ENCODE assay signal across 8 cellular contexts in genomic region chr1:204791453-204792366, GRCh38.
DNase-seq lines count a peak whose midpoint lies in the region; ATAC-seq and TF ChIP-seq lines count a peak whose summit lies in the region.

No MANE protein-coding gene starts in this region.

- no peaks in the 10 kb centered on the region for H3K4me1 ChIP-seq in naive thymus-derived CD4-positive, alpha-beta T cell (ENCODE audit: control insufficient read depth in 2 of 2, insufficient read depth in 2 of 2, low read length in 2 of 2)

- peaks cover 0 to 8% (median 2%) of the 10 kb centered on the region in 7 donors for H3K4me1 Mint-ChIP-seq in naive thymus-derived CD4-positive, alpha-beta T cell

- H3K27me3 ChIP-seq in naive thymus-derived CD4-positive, alpha-beta T cell (ENCODE audit: control insufficient read depth in 2 of 2, insufficient read depth in 2 of 2, low read length in 2 of 2): peaks cover 0 to 2% of the 10 kb centered on the region in 2 donors

- TF ChIP-seq CTCF in AG09309 (IDR thresholded peaks at IDR 0.05; ENCODE audit: control insufficient read depth, insufficient read depth, low read depth, low read length, missing control alignments) (peak; percentile 85), epithelial cell of esophagus (IDR thresholded peaks at IDR 0.05; ENCODE audit: insufficient read depth, low read depth, low read length, missing control alignments) (peak; percentile 69)

- H3K36me3 ChIP-seq in naive thymus-derived CD4-positive, alpha-beta T cell (ENCODE audit: control insufficient read depth in 2 of 3, insufficient read depth in 3 of 3, low read length in 3 of 3): no peaks in the 10 kb centered on the region

- POLR2A ChIA-PET in naive thymus-derived CD4-positive, alpha-beta T cell (lab: Charles Lee): no interaction called here

- H3K27me3 Mint-ChIP-seq in naive thymus-derived CD4-positive, alpha-beta T cell: peaks cover 27 to 36% (median 30%) of the 10 kb centered on the region in 5 donors

- H3K4me3 ChIP-seq in AG09309 (ENCODE audit: control insufficient read depth, low read depth, low read length): no peak overlapping the region
- H3K4me3 ChIP-seq in epithelial cell of esophagus (ENCODE audit: low read length): no peak overlapping the region
- no peak overlapping the region for H3K4me3 ChIP-seq in naive thymus-derived CD4-positive, alpha-beta T cell (ENCODE audit: low read length)

- DNase-seq in AG09309 (ENCODE audit: low read depth) (no peak), H4 (ENCODE audit: low spot score) (peak; percentile 47), NCI-H774 (lab: John Stamatoyannopoulos, UW) (peak; percentile 54), epithelial cell of esophagus (ENCODE audit: low read depth) (peak; percentile 61), KG1 (lab: John Stamatoyannopoulos, UW) (no peak)
- peak; percentile 92 for DNase-seq in activated CD8-positive, alpha-beta memory T cell treated with anti-CD3 and anti-CD28 coated beads for 24 hours
- peak; percentile 57 to 80 (median 73) for DNase-seq in naive thymus-derived CD4-positive, alpha-beta T cell
- DNase-seq in stimulated activated CD8-positive, alpha-beta memory T cell treated with anti-CD3 and anti-CD28 coated beads, Interleukin-7, amount 100 ng/mL, for 24 hours (ENCODE audit: low read depth): peak; percentile 75

- peak overlapping the region in 1 of 9 donors; percentile 24 for H3K27ac Mint-ChIP-seq in naive thymus-derived CD4-positive, alpha-beta T cell

- H3K9me3 Mint-ChIP-seq in naive thymus-derived CD4-positive, alpha-beta T cell: peaks cover 0 to 3% (median 0%) of the 10 kb centered on the region in 11 donors

- intact Hi-C loops in naive thymus-derived CD4-positive, alpha-beta T cell (cut with micrococcal nuclease): loop anchor here (1.0 kb wide), 1 partner anchor 16 kb away; no protein-coding TSS in a partner anchor

- CTCF ChIA-PET in naive thymus-derived CD4-positive, alpha-beta T cell (lab: Charles Lee): interaction anchor here (0.7 to 3.4 kb wide), 15 partner anchors 8 to 529 kb away, joined by 3 to 44 read pairs (median 3); no protein-coding TSS in a partner anchor

- no peak overlapping the region for H3K27ac ChIP-seq in naive thymus-derived CD4-positive, alpha-beta T cell (ENCODE audit: low read depth, low read length)

- no peaks in the 10 kb centered on the region for H3K9me3 ChIP-seq in naive thymus-derived CD4-positive, alpha-beta T cell (ENCODE audit: control insufficient read depth in 2 of 3, low read length in 3 of 3)

- H3K36me3 Mint-ChIP-seq in naive thymus-derived CD4-positive, alpha-beta T cell: no peaks in the 10 kb centered on the region

- H3K4me3 Mint-ChIP-seq in naive thymus-derived CD4-positive, alpha-beta T cell: no peak overlapping the region

- ATAC-seq in naive thymus-derived CD4-positive, alpha-beta T cell: peak; percentile 96

Comparison
In these comparisons a context has a peak if more than half of its experiments do, and no peak if none do; other contexts are left out.
1. DNase-seq: peak in H4 (single experiment), NCI-H774 (single experiment), activated CD8-positive, alpha-beta memory T cell treated with anti-CD3 and anti-CD28 coated beads for 24 hours (single experiment), epithelial cell of esophagus (single experiment), naive thymus-derived CD4-positive, alpha-beta T cell (9 of 9) and stimulated activated CD8-positive, alpha-beta memory T cell treated with anti-CD3 and anti-CD28 coated beads, Interleukin-7, amount 100 ng/mL, for 24 hours (single experiment); none in AG09309 (single experiment) and KG1 (single experiment).